ENCODE assay signal across 9 cellular contexts in the genomic region with DNA sequence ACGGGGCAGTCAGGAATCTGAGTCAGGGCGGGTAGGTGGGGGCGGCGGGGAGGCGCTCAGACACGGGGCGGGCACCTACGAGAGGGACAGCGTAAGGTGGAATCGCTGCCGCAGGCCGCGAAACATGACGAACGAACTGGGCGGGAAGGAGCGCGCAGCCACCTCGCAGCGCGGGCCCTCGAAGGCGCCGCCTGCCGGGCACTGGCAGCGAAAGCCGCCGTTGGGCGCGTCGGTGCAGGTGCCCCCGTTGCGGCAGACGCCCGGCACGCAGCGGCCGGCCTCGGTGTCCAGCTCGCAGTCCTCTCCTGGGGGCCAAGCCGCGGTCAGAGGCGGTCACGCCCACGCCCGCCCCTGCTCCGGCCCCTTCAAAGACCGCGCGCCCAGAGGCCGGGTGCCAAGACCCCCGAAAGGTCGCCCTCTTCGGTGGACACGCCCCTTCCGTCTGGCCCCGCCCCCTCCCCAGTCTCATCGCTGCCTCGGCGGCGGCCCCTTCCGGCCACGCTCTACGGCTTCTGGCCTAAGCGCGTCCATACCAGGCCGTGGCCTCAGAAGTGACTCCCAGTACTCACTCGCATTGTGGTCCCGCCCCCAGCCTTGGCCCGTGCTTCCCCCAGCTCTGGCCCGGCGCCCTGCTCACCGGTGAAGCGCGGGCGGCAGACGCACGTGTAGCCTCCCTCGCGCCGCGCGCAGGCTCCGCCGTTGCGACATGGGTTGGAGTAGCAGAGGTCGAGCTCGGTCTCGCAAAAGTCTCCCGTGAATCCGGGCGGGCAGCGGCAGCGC. TPM values are rescaled to one million over a fixed set of nuclear protein-coding genes. Genes with fewer than 3 reads are reported as not detected.
DNase-seq lines count a peak whose midpoint lies in the region; ATAC-seq and TF ChIP-seq lines count a peak whose summit lies in the region.
"Had no signal": no experiment of that assay in that cellular context is flagged by ENCODE, and none has a peak within 500 bp of the region (broad histone marks: within the 10 kb centered on the region; RNA-seq: fewer than 3 reads in every experiment).

No MANE protein-coding gene starts in this region.

- DNase-seq in SK-N-SH (peak; percentile 58), KBM-7 (peak; percentile 84), epidermal melanocyte (ENCODE audit: insufficient read length, low spot score) (peak; percentile 90), mucosa of descending colon (peak; percentile 87)
- peak; percentile 97 for DNase-seq in activated CD8-positive, alpha-beta memory T cell treated with anti-CD3 and anti-CD28 coated beads for 24 hours
- DNase-seq in stimulated activated CD8-positive, alpha-beta memory T cell treated with anti-CD3 and anti-CD28 coated beads, Interleukin-4, amount 100 ng/mL, for 24 hours (ENCODE audit: low read depth) = peak; percentile 78

- H3K9me3 ChIP-seq in SK-N-SH (no peaks in the 10 kb centered on the region), mucosa of descending colon (no peaks in the 10 kb centered on the region)

- no peak for TF ChIP-seq RAD21 in SK-N-SH (IDR thresholded peaks at IDR 0.05; ENCODE audit: low read length)

- no peaks in the 10 kb centered on the region for H3K27me3 ChIP-seq in SK-N-SH (ENCODE audit: insufficient read depth)

- no peak overlapping the region; a peak in 1 of 4 replicates for H3K4me3 ChIP-seq in SK-N-SH (ENCODE audit: low read depth in 2 of 2, low read length in 1 of 2)
- H3K4me3 ChIP-seq in mucosa of descending colon = peak overlapping the region; percentile 19

- intact Hi-C loops in mucosa of descending colon (cut with DNase I, micrococcal nuclease) = no loop called here

- H3K4me1 ChIP-seq in SK-N-SH (ENCODE audit: control insufficient read depth in 1 of 2, insufficient read depth in 2 of 2, low read depth in 1 of 2, low read length in 1 of 2) = peaks cover 0 to 8% of the 10 kb centered on the region in 2 experiments; a peak in 1 of 4 replicates
- no peaks in the 10 kb centered on the region for H3K4me1 ChIP-seq in mucosa of descending colon (ENCODE audit: low read depth)

- no peak for TF ChIP-seq EP300 in SK-N-SH (IDR thresholded peaks at IDR 0.05; ENCODE audit: borderline replicate concordance in 1 of 2, low read depth in 1 of 2, low read length in 1 of 2)

- CTCF ChIA-PET in SK-N-SH (lab: Yijun Ruan, JAX) = no interaction called here

- peaks cover 16% of the 10 kb centered on the region; the same call in 1 of the 2 replicates for H4K20me1 ChIP-seq in SK-N-SH (ENCODE audit: insufficient read depth)

- H3K27ac ChIP-seq in SK-N-SH (ENCODE audit: low read depth in 2 of 2, low read length in 1 of 2) = no peak overlapping the region
- H3K27ac ChIP-seq: C4-2B had no signal

- no peak for TF ChIP-seq CTCF in SK-N-SH (IDR thresholded peaks at IDR 0.05)
- peak; percentile 61 for TF ChIP-seq CTCF in mucosa of descending colon (IDR thresholded peaks at IDR 0.05)

- no peaks in the 10 kb centered on the region for H3F3A ChIP-seq in SK-N-SH (replicated peaks; ENCODE audit: insufficient read depth)

- H3K79me2 ChIP-seq in SK-N-SH (ENCODE audit: insufficient read depth) = peaks cover 16% of the 10 kb centered on the region; the same call in 1 of the 2 replicates

- ATAC-seq in SK-N-SH treated with all-trans-retinoic acid at 6 μM for 48 hours (no peak), mucosa of descending colon (peak; percentile 92), HG02763 (IDR thresholded peaks at IDR 0.05; ENCODE audit: unreplicated experiment) (no peak)

- no peak overlapping the region for H3K4me2 ChIP-seq in SK-N-SH

- H3K36me3 ChIP-seq in SK-N-SH (replicated peaks in 1 of 2; ENCODE audit: control insufficient read depth in 1 of 2, insufficient read depth in 2 of 2, low read length in 1 of 2) (peaks cover 15 to 79% of the 10 kb centered on the region in 2 experiments), mucosa of descending colon (ENCODE audit: low read depth) (no peaks in the 10 kb centered on the region)

- H2AFZ ChIP-seq in SK-N-SH (ENCODE audit: low read depth) = no peak overlapping the region

- 96% methylated on average over 72 of the region's 94 CpGs for WGBS in SK-N-SH (ENCODE audit: low lambda C conversion rate)

- no peak overlapping the region for H3K9ac ChIP-seq in SK-N-SH

- in situ Hi-C loops in KBM-7 (cut with MboI; ENCODE audit: low pct_unique_long_range_greater_than_20kb, low sequenced_read_pairs) = no loop called here

- no peaks in the 10 kb centered on the region for H3K9me2 ChIP-seq in SK-N-SH

- POLR2A ChIA-PET in SK-N-SH (lab: Yijun Ruan, JAX) = no interaction called here

TF ChIP-seq in SK-N-SH, 30 proteins besides CTCF, POLR2A, EP300 and RAD21:
- TF ChIP-seq GATA2 (CRISPR knock-in tag; IDR thresholded peaks at IDR 0.05) = no peak
- no peak for TF ChIP-seq RXRA (IDR thresholded peaks at IDR 0.05; ENCODE audit: borderline replicate concordance, low read depth)

TF ChIP-seq in SK-N-SH treated with all-trans-retinoic acid at 6 μM for 48 hours, 23 proteins besides CTCF, POLR2A, EP300 and RAD21:
- TF ChIP-seq GLIS3 (CRISPR knock-in tag; IDR thresholded peaks at IDR 0.05) (no peak), RARB (CRISPR knock-in tag; IDR thresholded peaks at IDR 0.05) (no peak), TCF4 (CRISPR knock-in tag; IDR thresholded peaks at IDR 0.05; ENCODE audit: borderline replicate concordance) (no peak), ISL1 (CRISPR knock-in tag; IDR thresholded peaks at IDR 0.05) (no peak), OSR1 (CRISPR knock-in tag; IDR thresholded peaks at IDR 0.05) (no peak), SNAI2 (CRISPR knock-in tag; IDR thresholded peaks at IDR 0.05) (no peak), CREB5 (CRISPR knock-in tag; IDR thresholded peaks at IDR 0.05; ENCODE audit: low read depth) (no peak), ZNF70 (CRISPR knock-in tag; IDR thresholded peaks at IDR 0.05) (no peak)
- TF ChIP-seq, protein P1, sequence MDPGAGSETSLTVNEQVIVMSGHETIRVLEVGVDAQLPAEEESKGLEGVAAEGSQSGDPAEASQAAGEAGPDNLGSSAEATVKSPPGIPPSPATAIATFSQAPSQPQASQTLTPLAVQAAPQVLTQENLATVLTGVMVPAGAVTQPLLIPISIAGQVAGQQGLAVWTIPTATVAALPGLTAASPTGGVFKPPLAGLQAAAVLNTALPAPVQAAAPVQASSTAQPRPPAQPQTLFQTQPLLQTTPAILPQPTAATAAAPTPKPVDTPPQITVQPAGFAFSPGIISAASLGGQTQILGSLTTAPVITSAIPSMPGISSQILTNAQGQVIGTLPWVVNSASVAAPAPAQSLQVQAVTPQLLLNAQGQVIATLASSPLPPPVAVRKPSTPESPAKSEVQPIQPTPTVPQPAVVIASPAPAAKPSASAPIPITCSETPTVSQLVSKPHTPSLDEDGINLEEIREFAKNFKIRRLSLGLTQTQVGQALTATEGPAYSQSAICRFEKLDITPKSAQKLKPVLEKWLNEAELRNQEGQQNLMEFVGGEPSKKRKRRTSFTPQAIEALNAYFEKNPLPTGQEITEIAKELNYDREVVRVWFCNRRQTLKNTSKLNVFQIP (CRISPR knock-in tag; IDR thresholded peaks at IDR 0.05; ENCODE audit: borderline replicate concordance, low read depth) = no peak

RNA-seq across cellular contexts. Expression of gene CELSR3, which starts 6.4 kb away (rescaled TPM):
- polyA plus RNA-seq in SK-N-SH (2012; rRNA removed) = 10.0 and 11.7 TPM in 2 replicates
- polyA plus RNA-seq in SK-N-SH (2012; cell fraction: cytosol; rRNA removed) = 3.9 and 6.8 TPM in 2 replicates
- 32.5 and 36.5 TPM in 2 replicates for polyA plus RNA-seq in SK-N-SH (2012; cell fraction: nucleus; rRNA removed)
- 1 to 10 TPM; 1.1 to 2.7 (median 2.3) TPM for total RNA-seq in mucosa of descending colon

RNA-seq across cellular contexts. Expression of gene SLC26A6, which starts 21.0 kb away (rescaled TPM):
- polyA plus RNA-seq in SK-N-SH (2012; rRNA removed) = 31.9 and 39.6 TPM in 2 replicates
- 4.0 and 6.8 TPM in 2 replicates for polyA plus RNA-seq in SK-N-SH (2012; cell fraction: cytosol; rRNA removed)
- 246 and 273 TPM in 2 replicates for polyA plus RNA-seq in SK-N-SH (2012; cell fraction: nucleus; rRNA removed)
- total RNA-seq in mucosa of descending colon = 100 to 1,000 TPM in 2 of 3 donors, 10 to 100 TPM in 1; 78.6 to 161 (median 104) TPM

RNA-seq across cellular contexts. Expression of gene NCKIPSD, which starts 29.5 kb away (rescaled TPM):
- polyA plus RNA-seq in SK-N-SH (2012; rRNA removed) = 20.4 and 24.9 TPM in 2 replicates
- polyA plus RNA-seq in SK-N-SH (2012; cell fraction: cytosol; rRNA removed) = 5.7 and 12.2 TPM in 2 replicates
- 50.4 and 56.5 TPM in 2 replicates for polyA plus RNA-seq in SK-N-SH (2012; cell fraction: nucleus; rRNA removed)
- total RNA-seq in mucosa of descending colon = 10 to 100 TPM; 21.7 to 27.3 (median 23.7) TPM

RNA-seq across cellular contexts. Expression of gene TMEM89, which starts 34.7 kb away (rescaled TPM):
- not detected in 2 replicates for polyA plus RNA-seq in SK-N-SH (2012; rRNA removed)
- not detected in 2 replicates for polyA plus RNA-seq in SK-N-SH (2012; cell fraction: cytosol; rRNA removed)
- polyA plus RNA-seq in SK-N-SH (2012; cell fraction: nucleus; rRNA removed) = 0.43 and 1.0 TPM in 2 replicates
- 1 to 10 TPM in 1 of 3 donors, under 1 TPM in 1, not detected in 1; 0.65 to 1.1 TPM for total RNA-seq in mucosa of descending colon

RNA-seq across cellular contexts. Expression of gene UQCRC1, which starts 46.8 kb away (rescaled TPM):
- 284 and 317 TPM in 2 replicates for polyA plus RNA-seq in SK-N-SH (2012; rRNA removed)
- polyA plus RNA-seq in SK-N-SH (2012; cell fraction: cytosol; rRNA removed) = 160 and 244 TPM in 2 replicates
- 311 and 334 TPM in 2 replicates for polyA plus RNA-seq in SK-N-SH (2012; cell fraction: nucleus; rRNA removed)
- total RNA-seq in mucosa of descending colon = 100 to 1,000 TPM; 384 to 562 (median 554) TPM
